In genomic region chr6:137233561-137234504, GRCh38 we compare ENCODE assay signal across 1 cellular context.
TF ChIP-seq lines count a peak whose summit lies in the region.

No MANE protein-coding gene starts in this region.

TF ChIP-seq in K562, 482 proteins besides CTCF, POLR2A, EP300 and RAD21 (continued from another document):
- TF ChIP-seq, protein P1, sequence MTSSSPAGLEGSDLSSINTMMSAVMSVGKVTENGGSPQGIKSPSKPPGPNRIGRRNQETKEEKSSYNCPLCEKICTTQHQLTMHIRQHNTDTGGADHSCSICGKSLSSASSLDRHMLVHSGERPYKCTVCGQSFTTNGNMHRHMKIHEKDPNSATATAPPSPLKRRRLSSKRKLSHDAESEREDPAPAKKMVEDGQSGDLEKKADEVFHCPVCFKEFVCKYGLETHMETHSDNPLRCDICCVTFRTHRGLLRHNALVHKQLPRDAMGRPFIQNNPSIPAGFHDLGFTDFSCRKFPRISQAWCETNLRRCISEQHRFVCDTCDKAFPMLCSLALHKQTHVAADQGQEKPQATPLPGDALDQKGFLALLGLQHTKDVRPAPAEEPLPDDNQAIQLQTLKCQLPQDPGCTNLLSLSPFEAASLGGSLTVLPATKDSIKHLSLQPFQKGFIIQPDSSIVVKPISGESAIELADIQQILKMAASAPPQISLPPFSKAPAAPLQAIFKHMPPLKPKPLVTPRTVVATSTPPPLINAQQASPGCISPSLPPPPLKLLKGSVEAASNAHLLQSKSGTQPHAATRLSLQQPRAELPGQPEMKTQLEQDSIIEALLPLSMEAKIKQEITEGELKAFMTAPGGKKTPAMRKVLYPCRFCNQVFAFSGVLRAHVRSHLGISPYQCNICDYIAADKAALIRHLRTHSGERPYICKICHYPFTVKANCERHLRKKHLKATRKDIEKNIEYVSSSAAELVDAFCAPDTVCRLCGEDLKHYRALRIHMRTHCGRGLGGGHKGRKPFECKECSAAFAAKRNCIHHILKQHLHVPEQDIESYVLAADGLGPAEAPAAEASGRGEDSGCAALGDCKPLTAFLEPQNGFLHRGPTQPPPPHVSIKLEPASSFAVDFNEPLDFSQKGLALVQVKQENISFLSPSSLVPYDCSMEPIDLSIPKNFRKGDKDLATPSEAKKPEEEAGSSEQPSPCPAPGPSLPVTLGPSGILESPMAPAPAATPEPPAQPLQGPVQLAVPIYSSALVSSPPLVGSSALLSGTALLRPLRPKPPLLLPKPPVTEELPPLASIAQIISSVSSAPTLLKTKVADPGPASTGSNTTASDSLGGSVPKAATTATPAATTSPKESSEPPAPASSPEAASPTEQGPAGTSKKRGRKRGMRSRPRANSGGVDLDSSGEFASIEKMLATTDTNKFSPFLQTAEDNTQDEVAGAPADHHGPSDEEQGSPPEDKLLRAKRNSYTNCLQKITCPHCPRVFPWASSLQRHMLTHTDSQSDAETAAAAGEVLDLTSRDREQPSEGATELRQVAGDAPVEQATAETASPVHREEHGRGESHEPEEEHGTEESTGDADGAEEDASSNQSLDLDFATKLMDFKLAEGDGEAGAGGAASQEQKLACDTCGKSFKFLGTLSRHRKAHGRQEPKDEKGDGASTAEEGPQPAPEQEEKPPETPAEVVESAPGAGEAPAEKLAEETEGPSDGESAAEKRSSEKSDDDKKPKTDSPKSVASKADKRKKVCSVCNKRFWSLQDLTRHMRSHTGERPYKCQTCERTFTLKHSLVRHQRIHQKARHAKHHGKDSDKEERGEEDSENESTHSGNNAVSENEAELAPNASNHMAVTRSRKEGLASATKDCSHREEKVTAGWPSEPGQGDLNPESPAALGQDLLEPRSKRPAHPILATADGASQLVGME (CRISPR knock-in tag; IDR thresholded peaks at IDR 0.05), result no peak
- TF ChIP-seq MYC (IDR thresholded peaks at IDR 0.05; ENCODE audit: low read depth, low read length) (no peak), MYC (CRISPR knock-in tag; IDR thresholded peaks at IDR 0.05; ENCODE audit: borderline replicate concordance, low read depth) (no peak), FOXK2 (conservative IDR thresholded peaks at IDR 0.05 in 1 of 2, IDR thresholded peaks at IDR 0.05 in 1 of 2; ENCODE audit: low read depth in 2 of 2) (peak; percentile 10 to 57; a peak in 2 of 4 replicates), RBM39 (optimal IDR thresholded peaks at IDR 0.05; ENCODE audit: low read depth, low read length) (no peak), SMAD1 (IDR thresholded peaks at IDR 0.05; ENCODE audit: low read depth, low read length, partially characterized antibody) (no peak), C11orf30 (IDR thresholded peaks at IDR 0.05; ENCODE audit: low read depth) (peak; percentile 83), ZNF639 (CRISPR knock-in tag; conservative IDR thresholded peaks at IDR 0.05 in 1 of 2, IDR thresholded peaks at IDR 0.05 in 1 of 2) (no peak), JUND (IDR thresholded peaks at IDR 0.05; ENCODE audit: borderline replicate concordance, low read depth, low read length) (peak; percentile 88), JUND (tag; IDR thresholded peaks at IDR 0.05; ENCODE audit: borderline replicate concordance, low read depth, low read length) (peak; percentile 74; the same call in 2 of the 3 replicates), TEAD1 (CRISPR knock-in tag; IDR thresholded peaks at IDR 0.05) (no peak), NFATC3 (IDR thresholded peaks at IDR 0.05) (no peak), ZNF766 (CRISPR knock-in tag; conservative IDR thresholded peaks at IDR 0.05) (peak; percentile 61; the same call in 1 of the 2 replicates), ZNF655 (CRISPR knock-in tag; IDR thresholded peaks at IDR 0.05) (no peak), DACH1 (IDR thresholded peaks at IDR 0.05; ENCODE audit: partially characterized antibody) (no peak), SAFB (IDR thresholded peaks at IDR 0.05; ENCODE audit: borderline replicate concordance, low read depth, low read length) (no peak), JUNB (CRISPR knock-in tag; conservative IDR thresholded peaks at IDR 0.05) (0 out of 2 replicates have a peak, but pooled peaks have one; percentile 31), ZBTB1 (CRISPR knock-in tag; IDR thresholded peaks at IDR 0.05; ENCODE audit: borderline replicate concordance, low read depth) (no peak), MXD1 (CRISPR knock-in tag; IDR thresholded peaks at IDR 0.05; ENCODE audit: borderline replicate concordance, poor library complexity, severe bottlenecking) (no peak), FOSL1 (tag; conservative IDR thresholded peaks at IDR 0.05) (peak; percentile 73), ARID1B (IDR thresholded peaks at IDR 0.05) (peak; percentile 57; the same call in 1 of the 2 replicates), RBM15 (IDR thresholded peaks at IDR 0.05; ENCODE audit: insufficient read depth, low read length) (no peak), MAFK (IDR thresholded peaks at IDR 0.05; ENCODE audit: low read length) (peak; percentile 75), NFRKB (IDR thresholded peaks at IDR 0.05; ENCODE audit: low read depth) (no peak), SETDB1 (IDR thresholded peaks at IDR 0.05; ENCODE audit: low read length) (no peak), NFE2L1 (tag; IDR thresholded peaks at IDR 0.05; ENCODE audit: borderline replicate concordance, low read depth) (peak; percentile 84), ZBTB11 (CRISPR knock-in tag; IDR thresholded peaks at IDR 0.05) (peak in 1 of 3 experiments; percentile 60; a peak in 2 of 6 replicates), POLR2H (tag; IDR thresholded peaks at IDR 0.05; ENCODE audit: low read depth) (no peak), BACH1 (tag; IDR thresholded peaks at IDR 0.05) (peak; percentile 43; the same call in 1 of the 2 replicates), RHOXF2B (CRISPR knock-in tag; conservative IDR thresholded peaks at IDR 0.05) (no peak), ZKSCAN1 (IDR thresholded peaks at IDR 0.05; ENCODE audit: low read depth, low read length) (no peak), U2AF1 (optimal IDR thresholded peaks at IDR 0.05; ENCODE audit: low read depth, low read length) (no peak), SMARCC2 (IDR thresholded peaks at IDR 0.05; ENCODE audit: low read depth) (peak; percentile 39; the same call in 1 of the 2 replicates), NFE2 (IDR thresholded peaks at IDR 0.05; ENCODE audit: low read depth) (peak; percentile 86), E2F6 (IDR thresholded peaks at IDR 0.05; ENCODE audit: borderline replicate concordance in 1 of 2, extremely low read depth in 1 of 2, insufficient read depth in 1 of 2, insufficient read length in 1 of 2, low read depth in 1 of 2, low read length in 1 of 2, poor library complexity in 1 of 2, severe bottlenecking in 1 of 2) (no peak)
- TF ChIP-seq, protein P2, sequence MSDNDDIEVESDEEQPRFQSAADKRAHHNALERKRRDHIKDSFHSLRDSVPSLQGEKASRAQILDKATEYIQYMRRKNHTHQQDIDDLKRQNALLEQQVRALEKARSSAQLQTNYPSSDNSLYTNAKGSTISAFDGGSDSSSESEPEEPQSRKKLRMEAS (CRISPR knock-in tag; IDR thresholded peaks at IDR 0.05), result no peak
- TF ChIP-seq, protein P3, sequence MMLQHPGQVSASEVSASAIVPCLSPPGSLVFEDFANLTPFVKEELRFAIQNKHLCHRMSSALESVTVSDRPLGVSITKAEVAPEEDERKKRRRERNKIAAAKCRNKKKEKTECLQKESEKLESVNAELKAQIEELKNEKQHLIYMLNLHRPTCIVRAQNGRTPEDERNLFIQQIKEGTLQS (IDR thresholded peaks at IDR 0.05), result peak; percentile 85
- TF ChIP-seq, protein P3 (CRISPR knock-in tag; conservative IDR thresholded peaks at IDR 0.05), result no peak
- TF ChIP-seq, protein P4, sequence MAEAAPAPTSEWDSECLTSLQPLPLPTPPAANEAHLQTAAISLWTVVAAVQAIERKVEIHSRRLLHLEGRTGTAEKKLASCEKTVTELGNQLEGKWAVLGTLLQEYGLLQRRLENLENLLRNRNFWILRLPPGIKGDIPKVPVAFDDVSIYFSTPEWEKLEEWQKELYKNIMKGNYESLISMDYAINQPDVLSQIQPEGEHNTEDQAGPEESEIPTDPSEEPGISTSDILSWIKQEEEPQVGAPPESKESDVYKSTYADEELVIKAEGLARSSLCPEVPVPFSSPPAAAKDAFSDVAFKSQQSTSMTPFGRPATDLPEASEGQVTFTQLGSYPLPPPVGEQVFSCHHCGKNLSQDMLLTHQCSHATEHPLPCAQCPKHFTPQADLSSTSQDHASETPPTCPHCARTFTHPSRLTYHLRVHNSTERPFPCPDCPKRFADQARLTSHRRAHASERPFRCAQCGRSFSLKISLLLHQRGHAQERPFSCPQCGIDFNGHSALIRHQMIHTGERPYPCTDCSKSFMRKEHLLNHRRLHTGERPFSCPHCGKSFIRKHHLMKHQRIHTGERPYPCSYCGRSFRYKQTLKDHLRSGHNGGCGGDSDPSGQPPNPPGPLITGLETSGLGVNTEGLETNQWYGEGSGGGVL (CRISPR knock-in tag; IDR thresholded peaks at IDR 0.05), result no peak
